1 cellular context compared by ENCODE assay signal in the genomic region with DNA sequence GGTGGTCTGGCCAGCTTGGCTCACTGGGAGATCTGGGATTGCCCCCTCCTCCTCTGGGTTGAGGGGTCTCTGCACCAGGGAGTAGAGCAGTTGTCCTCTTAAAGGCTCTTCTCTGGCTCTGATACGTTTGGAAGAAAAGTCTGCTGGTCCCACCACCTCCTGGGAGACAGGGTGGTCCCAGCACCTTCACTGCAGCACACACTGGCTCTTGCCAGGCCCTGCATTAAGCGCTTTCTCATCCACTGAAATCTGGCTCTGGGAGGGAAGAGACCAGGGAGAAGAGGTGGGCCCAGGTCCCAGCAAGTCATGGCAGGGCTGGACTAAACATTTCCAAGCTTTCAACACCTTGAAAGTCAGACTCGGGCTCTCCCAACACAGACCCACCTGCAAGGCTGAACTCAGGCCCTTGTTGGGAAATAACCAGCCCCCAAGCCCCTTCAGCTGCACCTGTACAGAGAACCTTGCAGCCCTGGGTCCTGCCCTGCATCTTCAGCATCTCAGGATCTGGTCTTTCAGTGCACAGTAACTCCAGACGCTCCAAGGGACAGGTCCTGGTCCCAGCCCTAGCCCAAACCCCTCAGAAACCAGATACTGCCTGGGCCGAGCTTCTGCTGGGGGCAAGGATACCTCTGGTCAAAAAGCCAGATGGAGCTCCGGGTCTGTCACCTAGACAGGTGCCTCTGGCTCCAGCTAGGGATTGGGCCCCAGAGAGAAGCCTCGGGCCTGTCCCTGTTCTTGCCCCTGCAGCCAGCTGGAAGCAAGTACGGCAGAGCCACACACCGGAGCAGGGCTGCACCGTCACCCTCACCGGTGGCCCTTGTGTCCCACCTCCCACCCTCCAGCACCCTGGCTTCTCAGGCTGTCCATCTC.
TF ChIP-seq lines count a peak whose summit lies in the region.

No MANE protein-coding gene starts in this region.

TF ChIP-seq in GM23338, 12 proteins besides CTCF, POLR2A, EP300 and RAD21 (continued from another document):
- TF ChIP-seq, protein P1, sequence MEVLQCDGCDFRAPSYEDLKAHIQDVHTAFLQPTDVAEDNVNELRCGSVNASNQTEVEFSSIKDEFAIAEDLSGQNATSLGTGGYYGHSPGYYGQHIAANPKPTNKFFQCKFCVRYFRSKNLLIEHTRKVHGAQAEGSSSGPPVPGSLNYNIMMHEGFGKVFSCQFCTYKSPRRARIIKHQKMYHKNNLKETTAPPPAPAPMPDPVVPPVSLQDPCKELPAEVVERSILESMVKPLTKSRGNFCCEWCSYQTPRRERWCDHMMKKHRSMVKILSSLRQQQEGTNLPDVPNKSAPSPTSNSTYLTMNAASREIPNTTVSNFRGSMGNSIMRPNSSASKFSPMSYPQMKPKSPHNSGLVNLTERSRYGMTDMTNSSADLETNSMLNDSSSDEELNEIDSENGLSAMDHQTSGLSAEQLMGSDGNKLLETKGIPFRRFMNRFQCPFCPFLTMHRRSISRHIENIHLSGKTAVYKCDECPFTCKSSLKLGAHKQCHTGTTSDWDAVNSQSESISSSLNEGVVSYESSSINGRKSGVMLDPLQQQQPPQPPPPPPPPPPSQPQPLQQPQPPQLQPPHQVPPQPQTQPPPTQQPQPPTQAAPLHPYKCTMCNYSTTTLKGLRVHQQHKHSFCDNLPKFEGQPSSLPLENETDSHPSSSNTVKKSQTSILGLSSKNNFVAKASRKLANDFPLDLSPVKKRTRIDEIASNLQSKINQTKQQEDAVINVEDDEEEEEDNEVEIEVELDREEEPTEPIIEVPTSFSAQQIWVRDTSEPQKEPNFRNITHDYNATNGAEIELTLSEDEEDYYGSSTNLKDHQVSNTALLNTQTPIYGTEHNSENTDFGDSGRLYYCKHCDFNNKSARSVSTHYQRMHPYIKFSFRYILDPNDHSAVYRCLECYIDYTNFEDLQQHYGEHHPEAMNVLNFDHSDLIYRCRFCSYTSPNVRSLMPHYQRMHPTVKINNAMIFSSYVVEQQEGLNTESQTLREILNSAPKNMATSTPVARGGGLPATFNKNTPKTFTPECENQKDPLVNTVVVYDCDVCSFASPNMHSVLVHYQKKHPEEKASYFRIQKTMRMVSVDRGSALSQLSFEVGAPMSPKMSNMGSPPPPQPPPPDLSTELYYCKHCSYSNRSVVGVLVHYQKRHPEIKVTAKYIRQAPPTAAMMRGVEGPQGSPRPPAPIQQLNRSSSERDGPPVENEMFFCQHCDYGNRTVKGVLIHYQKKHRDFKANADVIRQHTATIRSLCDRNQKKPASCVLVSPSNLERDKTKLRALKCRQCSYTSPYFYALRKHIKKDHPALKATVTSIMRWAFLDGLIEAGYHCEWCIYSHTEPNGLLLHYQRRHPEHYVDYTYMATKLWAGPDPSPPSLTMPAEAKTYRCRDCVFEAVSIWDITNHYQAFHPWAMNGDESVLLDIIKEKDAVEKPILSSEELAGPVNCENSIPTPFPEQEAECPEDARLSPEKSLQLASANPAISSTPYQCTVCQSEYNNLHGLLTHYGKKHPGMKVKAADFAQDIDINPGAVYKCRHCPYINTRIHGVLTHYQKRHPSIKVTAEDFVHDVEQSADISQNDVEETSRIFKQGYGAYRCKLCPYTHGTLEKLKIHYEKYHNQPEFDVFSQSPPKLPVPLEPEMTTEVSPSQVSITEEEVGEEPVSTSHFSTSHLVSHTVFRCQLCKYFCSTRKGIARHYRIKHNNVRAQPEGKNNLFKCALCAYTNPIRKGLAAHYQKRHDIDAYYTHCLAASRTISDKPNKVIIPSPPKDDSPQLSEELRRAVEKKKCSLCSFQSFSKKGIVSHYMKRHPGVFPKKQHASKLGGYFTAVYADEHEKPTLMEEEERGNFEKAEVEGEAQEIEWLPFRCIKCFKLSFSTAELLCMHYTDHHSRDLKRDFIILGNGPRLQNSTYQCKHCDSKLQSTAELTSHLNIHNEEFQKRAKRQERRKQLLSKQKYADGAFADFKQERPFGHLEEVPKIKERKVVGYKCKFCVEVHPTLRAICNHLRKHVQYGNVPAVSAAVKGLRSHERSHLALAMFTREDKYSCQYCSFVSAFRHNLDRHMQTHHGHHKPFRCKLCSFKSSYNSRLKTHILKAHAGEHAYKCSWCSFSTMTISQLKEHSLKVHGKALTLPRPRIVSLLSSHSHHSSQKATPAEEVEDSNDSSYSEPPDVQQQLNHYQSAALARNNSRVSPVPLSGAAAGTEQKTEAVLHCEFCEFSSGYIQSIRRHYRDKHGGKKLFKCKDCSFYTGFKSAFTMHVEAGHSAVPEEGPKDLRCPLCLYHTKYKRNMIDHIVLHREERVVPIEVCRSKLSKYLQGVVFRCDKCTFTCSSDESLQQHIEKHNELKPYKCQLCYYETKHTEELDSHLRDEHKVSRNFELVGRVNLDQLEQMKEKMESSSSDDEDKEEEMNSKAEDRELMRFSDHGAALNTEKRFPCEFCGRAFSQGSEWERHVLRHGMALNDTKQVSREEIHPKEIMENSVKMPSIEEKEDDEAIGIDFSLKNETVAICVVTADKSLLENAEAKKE (CRISPR knock-in tag; IDR thresholded peaks at IDR 0.05): no peak
- TF ChIP-seq NANOG (IDR thresholded peaks at IDR 0.05; ENCODE audit: borderline replicate concordance): no peak
- TF ChIP-seq CREB1 (CRISPR knock-in tag; IDR thresholded peaks at IDR 0.05; ENCODE audit: low read depth): no peak
- no peak for TF ChIP-seq ZNF331 (CRISPR knock-in tag; IDR thresholded peaks at IDR 0.05; ENCODE audit: low read depth)
- TF ChIP-seq EZH2phosphoT487 (IDR thresholded peaks at IDR 0.05; ENCODE audit: unreplicated experiment): no peak
TF ChIP-seq in GM23338: peak in this region for 0.
